ENCODE assay signal across 32 cellular contexts in the genomic region with DNA sequence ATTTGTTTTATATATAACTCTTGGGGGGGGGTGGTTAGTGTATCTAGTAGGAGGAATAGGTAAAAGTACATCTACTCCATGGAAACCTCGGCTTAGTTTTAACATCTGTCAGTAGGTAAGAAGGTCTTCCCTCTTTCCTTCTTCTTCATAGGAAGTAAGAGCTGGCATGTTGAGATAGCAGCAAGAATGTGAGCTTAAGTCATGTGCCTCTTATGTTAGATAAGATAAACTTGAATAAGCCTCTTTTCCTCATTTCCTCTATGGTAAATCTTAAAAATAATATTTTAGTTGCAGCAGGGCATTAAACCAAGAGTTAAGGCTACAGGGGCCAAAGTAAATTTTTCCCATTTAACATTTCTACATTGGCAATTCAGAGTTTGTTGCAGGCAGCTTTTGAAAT.
"Had no signal": no experiment of that assay in that cellular context is flagged by ENCODE, and none has a peak within 500 bp of the region (broad histone marks: within the 10 kb centered on the region; RNA-seq: fewer than 3 reads in every experiment).

No MANE protein-coding gene starts in this region.

- H3K36me3 ChIP-seq: brain microvascular endothelial cell, esophagus squamous epithelium, gastroesophageal sphincter, heart right ventricle, WERI-Rb-1 had no signal

- H3K36me3 Mint-ChIP-seq: activated CD8-positive, alpha-beta memory T cell treated with anti-CD3 and anti-CD28 coated beads, Interleukin-2, amount 10 ng/mL, durations not matched to agents 7 days and 5 days; activated naive CD8-positive, alpha-beta T cell had no signal

- H3K27me3 ChIP-seq: brain microvascular endothelial cell had no signal

- H3K4me1 ChIP-seq: esophagus squamous epithelium, gastroesophageal sphincter, heart right ventricle had no signal

- H3K4me3 ChIP-seq: esophagus squamous epithelium, gastroesophageal sphincter, heart right ventricle had no signal

- H3K27ac ChIP-seq: brain microvascular endothelial cell, epithelial cell of prostate, esophagus squamous epithelium, gastroesophageal sphincter, heart right ventricle, WERI-Rb-1 had no signal

- ATAC-seq: activated CD4-positive, CD25-positive, alpha-beta regulatory T cell treated with anti-CD3 and anti-CD28 coated beads, Interleukin-2, amount 50 U/mL, for 24 hours; activated CD8-positive, alpha-beta memory T cell treated with anti-CD3 and anti-CD28 coated beads, Interleukin-2, amount 10 ng/mL, durations not matched to agents 7 days and 5 days; activated CD8-positive, alpha-beta T cell treated with anti-CD3 and anti-CD28 coated beads, Interleukin-2, amount 10 ng/mL, durations not matched to agents 7 days and 5 days; activated T-cell treated with anti-CD3 and anti-CD28 coated beads, Interleukin-2, amount 50 U/mL, for 72 hours; effector memory CD8-positive, alpha-beta T cell; gastroesophageal sphincter; heart right ventricle; T-helper 17 cell had no signal

- H3K4me3 Mint-ChIP-seq: activated B cell treated with CpG ODN at 0.5 μM for 24 hours; activated CD4-positive, alpha-beta memory T cell treated with anti-CD3 and anti-CD28 coated beads for 36 hours; activated CD8-positive, alpha-beta memory T cell treated with anti-CD3 and anti-CD28 coated beads, Interleukin-2, amount 10 ng/mL, durations not matched to agents 7 days and 5 days; activated CD8-positive, alpha-beta T cell treated with anti-CD3 and anti-CD28 coated beads, Interleukin-2, amount 10 ng/mL, durations not matched to agents 7 days and 5 days; activated naive CD8-positive, alpha-beta T cell; activated T-cell treated with anti-CD3 and anti-CD28 coated beads, Interleukin-2, amount 50 U/mL, for 72 hours; central memory CD8-positive, alpha-beta T cell; effector memory CD8-positive, alpha-beta T cell; T-helper 17 cell; T-helper 2 cell treated with Interferon-gamma antibody and Interleukin-4, amounts not matched to agents 5 μg/mL and 100 μg/mL, for 36 hours had no signal

- H3K27ac Mint-ChIP-seq: activated B cell treated with CpG ODN at 0.5 μM for 24 hours; activated CD4-positive, alpha-beta memory T cell treated with anti-CD3 and anti-CD28 coated beads for 36 hours; activated CD8-positive, alpha-beta memory T cell treated with anti-CD3 and anti-CD28 coated beads, Interleukin-2, amount 10 ng/mL, durations not matched to agents 7 days and 5 days; activated CD8-positive, alpha-beta T cell treated with anti-CD3 and anti-CD28 coated beads, Interleukin-2, amount 10 ng/mL, durations not matched to agents 7 days and 5 days; activated naive CD8-positive, alpha-beta T cell; activated T-cell treated with anti-CD3 and anti-CD28 coated beads, Interleukin-2, amount 50 U/mL, for 72 hours; effector memory CD8-positive, alpha-beta T cell; T-helper 17 cell; T-helper 2 cell treated with Interferon-gamma antibody and Interleukin-4, amounts not matched to agents 5 μg/mL and 100 μg/mL, for 36 hours had no signal

- H3K4me1 Mint-ChIP-seq: activated B cell treated with CpG ODN at 0.5 μM for 24 hours; activated CD8-positive, alpha-beta memory T cell treated with anti-CD3 and anti-CD28 coated beads, Interleukin-2, amount 10 ng/mL, durations not matched to agents 7 days and 5 days; central memory CD8-positive, alpha-beta T cell had no signal

- H3K9me3 Mint-ChIP-seq: activated CD4-positive, alpha-beta memory T cell treated with anti-CD3 and anti-CD28 coated beads for 36 hours; central memory CD8-positive, alpha-beta T cell; T-helper 2 cell treated with Interferon-gamma antibody and Interleukin-4, amounts not matched to agents 5 μg/mL and 100 μg/mL, for 36 hours had no signal

- H3K9me3 ChIP-seq: esophagus squamous epithelium had no signal

- DNase-seq: activated B cell treated with CpG ODN at 0.5 μM for 24 hours; activated CD4-positive, alpha-beta memory T cell treated with anti-CD3 and anti-CD28 coated beads for 36 hours; activated CD4-positive, alpha-beta T cell treated with anti-CD3 and anti-CD28 coated beads for 48 hours; activated CD8-positive, alpha-beta memory T cell treated with anti-CD3 and anti-CD28 coated beads, Interleukin-2, amount 10 ng/mL, durations not matched to agents 7 days and 5 days; activated CD8-positive, alpha-beta memory T cell treated with anti-CD3 and anti-CD28 coated beads, Interleukin-2, amount 50 U/mL, for 4 hours; activated CD8-positive, alpha-beta T cell treated with anti-CD3 and anti-CD28 coated beads, Interleukin-2, amount 10 ng/mL, durations not matched to agents 7 days and 5 days; activated gamma-delta T cell treated with Interleukin-2 at 50 U/mL for 16 hours; activated naive CD4-positive, alpha-beta T cell treated with anti-CD3 and anti-CD28 coated beads, Interleukin-2, amount 50 U/mL, for 16 hours; activated naive CD4-positive, alpha-beta T cell treated with Interleukin-2 at 50 U/mL for 16 hours; activated T-cell treated with anti-CD3 and anti-CD28 coated beads, Interleukin-2, amount 50 U/mL, for 1 hour; activated T-cell treated with anti-CD3 and anti-CD28 coated beads, Interleukin-2, amount 50 U/mL, for 72 hours; amniotic stem cell; anterior cingulate cortex; brain microvascular endothelial cell; cortex of kidney; dermis blood vessel endothelial cell; effector CD4-positive, alpha-beta T cell; effector memory CD8-positive, alpha-beta T cell; esophagus squamous epithelium; foreskin melanocyte; heart right ventricle; hippocampal formation; T-helper 1 cell; T-helper 17 cell; T1000; WERI-Rb-1 had no signal
